ENCODE assay signal across 8 cellular contexts in the genomic region with DNA sequence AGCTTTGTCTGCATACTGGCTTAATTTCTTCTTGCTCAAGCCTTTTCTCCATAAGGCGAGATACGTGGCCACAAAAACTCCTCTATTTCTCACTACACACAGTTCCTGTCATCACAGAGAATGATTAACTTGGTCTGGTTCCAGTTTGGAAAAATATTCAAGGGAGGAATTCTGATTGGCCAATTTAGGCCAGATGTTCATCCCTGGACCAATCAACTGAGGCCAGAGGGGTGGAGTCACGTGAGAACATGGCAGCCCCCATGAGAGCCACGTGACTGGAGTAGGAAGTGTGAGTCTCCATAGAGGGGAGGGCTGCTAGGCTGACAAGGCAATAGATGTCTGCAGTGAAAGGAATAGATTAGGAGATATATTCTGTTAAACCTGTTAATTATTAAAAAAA.
DNase-seq lines count a peak whose midpoint lies in the region; TF ChIP-seq lines count a peak whose summit lies in the region.
"Not testable (repeated sequence)": the region's sequence is repeated elsewhere in the genome, so short reads cannot be mapped to it uniquely, and the experiment has no call there.

No MANE protein-coding gene starts in this region.

- not testable (repeated sequence) for H3K79me2 ChIP-seq in GM23248 (ENCODE audit: insufficient read depth); SK-N-SH (ENCODE audit: insufficient read depth)

- not testable (repeated sequence) for H2AFZ ChIP-seq in GM23248; SK-N-SH (ENCODE audit: low read depth)

- WGBS in GM23248 (ENCODE audit: low coverage in 1 of 2, low lambda C conversion rate in 2 of 2, missing lambda C conversion rate in 2 of 2), 2 experiments: 6 to 10% methylated on average over 4 of the region's 4 CpGs
- WGBS in SK-N-SH (ENCODE audit: low lambda C conversion rate): 1% methylated on average over 4 of the region's 4 CpGs

- CTCF ChIA-PET in SK-N-SH (lab: Yijun Ruan, JAX): not testable (repeated sequence)

- TF ChIP-seq EP300 in Ishikawa (IDR thresholded peaks at IDR 0.05; ENCODE audit: borderline replicate concordance); SK-N-SH (IDR thresholded peaks at IDR 0.05; ENCODE audit: borderline replicate concordance in 1 of 2, low read depth in 1 of 2, low read length in 1 of 2): not testable (repeated sequence)

- H3K36me3 ChIP-seq in GM23248 (ENCODE audit: low read depth); SK-N-SH (replicated peaks in 1 of 2; ENCODE audit: control insufficient read depth in 1 of 2, insufficient read depth in 2 of 2, low read length in 1 of 2); brain microvascular endothelial cell (replicated peaks): not testable (repeated sequence)

- not testable (repeated sequence) for H3K4me2 ChIP-seq in GM23248 (ENCODE audit: unreplicated experiment); SK-N-SH

- not testable (repeated sequence) for H3K9me2 ChIP-seq in GM23248 (ENCODE audit: insufficient read depth); SK-N-SH

- H3K9ac ChIP-seq in GM23248, SK-N-SH: not testable (repeated sequence)

- not testable (repeated sequence) for H3K4me3 ChIP-seq in GM23248; NB4 (ENCODE audit: low read depth, low read length); SK-N-SH (ENCODE audit: low read depth in 2 of 2, low read length in 1 of 2); brain microvascular endothelial cell (ENCODE audit: low read depth, low read length)

- not testable (repeated sequence) for H3K9me3 ChIP-seq in GM23248 (ENCODE audit: low read depth); SK-N-SH

- not testable (repeated sequence) for H3K4me1 ChIP-seq in GM23248 (ENCODE audit: insufficient read depth); SK-N-SH (ENCODE audit: control insufficient read depth in 1 of 2, insufficient read depth in 2 of 2, low read depth in 1 of 2, low read length in 1 of 2)

- in situ Hi-C loops in GM23248 (cut with MboI); brain microvascular endothelial cell (cut with HindIII; ENCODE audit: low pct_ligation_motif_present, low sequenced_read_pairs): not testable (repeated sequence)

- not testable (repeated sequence) for H3K27ac ChIP-seq in GM23248; SK-N-SH (ENCODE audit: low read depth in 2 of 2, low read length in 1 of 2); brain microvascular endothelial cell

- peaks cover 16% of the 10 kb centered on the region; the same call in 1 of the 2 replicates for H3K27me3 ChIP-seq in GM23248 (replicated peaks; ENCODE audit: insufficient read depth)
- H3K27me3 ChIP-seq in SK-N-SH (ENCODE audit: insufficient read depth); brain microvascular endothelial cell (replicated peaks): not testable (repeated sequence)

- POLR2A ChIA-PET in SK-N-SH (lab: Yijun Ruan, JAX): not testable (repeated sequence)

- not testable (repeated sequence) for H4K20me1 ChIP-seq in GM23248 (ENCODE audit: insufficient read depth); SK-N-SH (ENCODE audit: insufficient read depth)

- H3F3A ChIP-seq in GM23248 (ENCODE audit: insufficient read depth); SK-N-SH (replicated peaks; ENCODE audit: insufficient read depth): not testable (repeated sequence)

- not testable (repeated sequence) for TF ChIP-seq POLR2A in NB4 (IDR thresholded peaks at IDR 0.05; ENCODE audit: extremely low read depth, insufficient read length)

- DNase-seq in DMS 273 (lab: John Stamatoyannopoulos, UW; ENCODE audit: unreplicated experiment) (peak; percentile 54), GM23248 (peak; percentile 12), NB4 (ENCODE audit: low read depth) (peak; percentile 51), brain microvascular endothelial cell (peak; percentile 0), glomerular visceral epithelial cell (ENCODE audit: extremely low spot score) (peak; percentile 1)
- not testable (repeated sequence) for DNase-seq in SK-N-SH
- peak; percentile 9 for DNase-seq in stimulated activated CD4-positive, alpha-beta T cell treated with anti-CD3 and anti-CD28 coated beads, Interleukin-15, amount 100 ng/mL, for 24 hours

- not testable (repeated sequence) for TF ChIP-seq CTCF in NB4 (IDR thresholded peaks at IDR 0.05; ENCODE audit: low read depth, low read length); SK-N-SH (IDR thresholded peaks at IDR 0.05); brain microvascular endothelial cell (IDR thresholded peaks at IDR 0.05; ENCODE audit: low read depth, low read length, missing control alignments)

- not testable (repeated sequence) for TF ChIP-seq RAD21 in Ishikawa (IDR thresholded peaks at IDR 0.05; ENCODE audit: low read depth); SK-N-SH (IDR thresholded peaks at IDR 0.05; ENCODE audit: low read length)

TF ChIP-seq in Ishikawa, 13 proteins besides CTCF, POLR2A, EP300 and RAD21:
- TF ChIP-seq YY1 (IDR thresholded peaks at IDR 0.05; ENCODE audit: low read depth): 0 out of 2 replicates have a peak, but pooled peaks have one; percentile 37
- TF ChIP-seq, protein P1, sequence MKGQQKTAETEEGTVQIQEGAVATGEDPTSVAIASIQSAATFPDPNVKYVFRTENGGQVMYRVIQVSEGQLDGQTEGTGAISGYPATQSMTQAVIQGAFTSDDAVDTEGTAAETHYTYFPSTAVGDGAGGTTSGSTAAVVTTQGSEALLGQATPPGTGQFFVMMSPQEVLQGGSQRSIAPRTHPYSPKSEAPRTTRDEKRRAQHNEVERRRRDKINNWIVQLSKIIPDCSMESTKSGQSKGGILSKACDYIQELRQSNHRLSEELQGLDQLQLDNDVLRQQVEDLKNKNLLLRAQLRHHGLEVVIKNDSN (IDR thresholded peaks at IDR 0.05): peak; percentile 81

TF ChIP-seq in SK-N-SH, 30 proteins besides CTCF, POLR2A, EP300 and RAD21:
- TF ChIP-seq, protein P1 (IDR thresholded peaks at IDR 0.05; ENCODE audit: borderline replicate concordance, low read depth): peak; percentile 23; the same call in 1 of the 2 replicates
